ENCODE assay signal across 1 cellular context in genomic region chr18:3605562-3606443, GRCh38.
A peak's percentile ranks its signal among the peaks of the same experiment; 100 is the strongest.
TF ChIP-seq lines count a peak whose summit lies in the region.

No MANE protein-coding gene starts in this region.

TF ChIP-seq in K562, 482 proteins besides CTCF, POLR2A, EP300 and RAD21 (continued from another document and continues in another):
- TF ChIP-seq ATF2 (CRISPR knock-in tag; IDR thresholded peaks at IDR 0.05), result no peak
- TF ChIP-seq, protein P1, sequence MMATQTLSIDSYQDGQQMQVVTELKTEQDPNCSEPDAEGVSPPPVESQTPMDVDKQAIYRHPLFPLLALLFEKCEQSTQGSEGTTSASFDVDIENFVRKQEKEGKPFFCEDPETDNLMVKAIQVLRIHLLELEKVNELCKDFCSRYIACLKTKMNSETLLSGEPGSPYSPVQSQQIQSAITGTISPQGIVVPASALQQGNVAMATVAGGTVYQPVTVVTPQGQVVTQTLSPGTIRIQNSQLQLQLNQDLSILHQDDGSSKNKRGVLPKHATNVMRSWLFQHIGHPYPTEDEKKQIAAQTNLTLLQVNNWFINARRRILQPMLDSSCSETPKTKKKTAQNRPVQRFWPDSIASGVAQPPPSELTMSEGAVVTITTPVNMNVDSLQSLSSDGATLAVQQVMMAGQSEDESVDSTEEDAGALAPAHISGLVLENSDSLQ (IDR thresholded peaks at IDR 0.05), result no peak
- TF ChIP-seq TEAD2 (tag; IDR thresholded peaks at IDR 0.05), result 0 out of 2 replicates have a peak, but pooled peaks have one; percentile 2
- TF ChIP-seq ZNF239 (CRISPR knock-in tag; IDR thresholded peaks at IDR 0.05), result no peak
- TF ChIP-seq ID3 (CRISPR knock-in tag; IDR thresholded peaks at IDR 0.05), result no peak
- TF ChIP-seq ID3 (tag; IDR thresholded peaks at IDR 0.05), result peak; percentile 83
- 0 out of 2 replicates have a peak, but pooled peaks have one; percentile 48 for TF ChIP-seq HDAC8 (tag; IDR thresholded peaks at IDR 0.05)
- peak; percentile 23; the same call in 1 of the 2 replicates for TF ChIP-seq KLF13 (tag; IDR thresholded peaks at IDR 0.05; ENCODE audit: borderline replicate concordance, low read depth)
- TF ChIP-seq SMARCB1 (IDR thresholded peaks at IDR 0.05; ENCODE audit: insufficient read length, low read depth), result peak; percentile 47
- TF ChIP-seq TOE1 (IDR thresholded peaks at IDR 0.05; ENCODE audit: borderline replicate concordance), result no peak
- TF ChIP-seq TOE1 (CRISPR knock-in tag; IDR thresholded peaks at IDR 0.05; ENCODE audit: borderline replicate concordance, low read depth), result no peak
- TF ChIP-seq FOXJ3 (CRISPR knock-in tag; IDR thresholded peaks at IDR 0.05), result no peak
- TF ChIP-seq EGR1 (conservative IDR thresholded peaks at IDR 0.05), result no peak
- TF ChIP-seq, protein P2, sequence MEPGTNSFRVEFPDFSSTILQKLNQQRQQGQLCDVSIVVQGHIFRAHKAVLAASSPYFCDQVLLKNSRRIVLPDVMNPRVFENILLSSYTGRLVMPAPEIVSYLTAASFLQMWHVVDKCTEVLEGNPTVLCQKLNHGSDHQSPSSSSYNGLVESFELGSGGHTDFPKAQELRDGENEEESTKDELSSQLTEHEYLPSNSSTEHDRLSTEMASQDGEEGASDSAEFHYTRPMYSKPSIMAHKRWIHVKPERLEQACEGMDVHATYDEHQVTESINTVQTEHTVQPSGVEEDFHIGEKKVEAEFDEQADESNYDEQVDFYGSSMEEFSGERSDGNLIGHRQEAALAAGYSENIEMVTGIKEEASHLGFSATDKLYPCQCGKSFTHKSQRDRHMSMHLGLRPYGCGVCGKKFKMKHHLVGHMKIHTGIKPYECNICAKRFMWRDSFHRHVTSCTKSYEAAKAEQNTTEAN (CRISPR knock-in tag; IDR thresholded peaks at IDR 0.05), result peak; percentile 16; the same call in 1 of the 2 replicates
- peak; percentile 32 for TF ChIP-seq TBP (optimal IDR thresholded peaks at IDR 0.05; ENCODE audit: low read depth, low read length)
- peak; percentile 21; the same call in 1 of the 2 replicates for TF ChIP-seq TCFL5 (CRISPR knock-in tag; conservative IDR thresholded peaks at IDR 0.05)
- TF ChIP-seq TBL1XR1 (IDR thresholded peaks at IDR 0.05; ENCODE audit: low read length in 2 of 2), result peak in 1 of 2 experiments; percentile 19; a peak in 1 of 4 replicates
- TF ChIP-seq MAFG (tag; conservative IDR thresholded peaks at IDR 0.05), result no peak
- TF ChIP-seq NCOA6 (IDR thresholded peaks at IDR 0.05), result no peak
- TF ChIP-seq, protein P3, sequence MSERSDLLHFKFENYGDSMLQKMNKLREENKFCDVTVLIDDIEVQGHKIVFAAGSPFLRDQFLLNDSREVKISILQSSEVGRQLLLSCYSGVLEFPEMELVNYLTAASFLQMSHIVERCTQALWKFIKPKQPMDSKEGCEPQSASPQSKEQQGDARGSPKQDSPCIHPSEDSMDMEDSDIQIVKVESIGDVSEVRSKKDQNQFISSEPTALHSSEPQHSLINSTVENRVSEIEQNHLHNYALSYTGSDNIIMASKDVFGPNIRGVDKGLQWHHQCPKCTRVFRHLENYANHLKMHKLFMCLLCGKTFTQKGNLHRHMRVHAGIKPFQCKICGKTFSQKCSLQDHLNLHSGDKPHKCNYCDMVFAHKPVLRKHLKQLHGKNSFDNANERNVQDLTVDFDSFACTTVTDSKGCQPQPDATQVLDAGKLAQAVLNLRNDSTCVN (CRISPR knock-in tag; IDR thresholded peaks at IDR 0.05), result peak; percentile 10; the same call in 1 of the 2 replicates
- TF ChIP-seq, protein P4, sequence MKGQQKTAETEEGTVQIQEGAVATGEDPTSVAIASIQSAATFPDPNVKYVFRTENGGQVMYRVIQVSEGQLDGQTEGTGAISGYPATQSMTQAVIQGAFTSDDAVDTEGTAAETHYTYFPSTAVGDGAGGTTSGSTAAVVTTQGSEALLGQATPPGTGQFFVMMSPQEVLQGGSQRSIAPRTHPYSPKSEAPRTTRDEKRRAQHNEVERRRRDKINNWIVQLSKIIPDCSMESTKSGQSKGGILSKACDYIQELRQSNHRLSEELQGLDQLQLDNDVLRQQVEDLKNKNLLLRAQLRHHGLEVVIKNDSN (CRISPR knock-in tag; IDR thresholded peaks at IDR 0.05), result no peak
- TF ChIP-seq THRB (CRISPR knock-in tag; conservative IDR thresholded peaks at IDR 0.05), result peak; percentile 75; the same call in 1 of the 2 replicates
- no peak for TF ChIP-seq CBFA2T2 (conservative IDR thresholded peaks at IDR 0.05)
- no peak for TF ChIP-seq FOXJ2 (tag; IDR thresholded peaks at IDR 0.05)
- TF ChIP-seq ZNF384 (IDR thresholded peaks at IDR 0.05; ENCODE audit: low read depth, low read length), result peak; percentile 63
- TF ChIP-seq XRCC5 (IDR thresholded peaks at IDR 0.05; ENCODE audit: low read depth, low read length), result no peak
- TF ChIP-seq ZNF23 (CRISPR knock-in tag; IDR thresholded peaks at IDR 0.05), result no peak
- TF ChIP-seq RBFOX2 (IDR thresholded peaks at IDR 0.05; ENCODE audit: low read depth, low read length), result 0 out of 2 replicates have a peak, but pooled peaks have one; percentile 16
- peak; percentile 35; the same call in 1 of the 2 replicates for TF ChIP-seq ZNF134 (CRISPR knock-in tag; conservative IDR thresholded peaks at IDR 0.05)
- TF ChIP-seq MAZ (CRISPR knock-in tag; conservative IDR thresholded peaks at IDR 0.05 in 1 of 2, IDR thresholded peaks at IDR 0.05 in 1 of 2), result peak in 1 of 2 experiments; percentile 55; a peak in 1 of 4 replicates
- TF ChIP-seq KAT8 (IDR thresholded peaks at IDR 0.05; ENCODE audit: low read depth), result no peak
- TF ChIP-seq RFX7 (CRISPR knock-in tag; IDR thresholded peaks at IDR 0.05), result peak; percentile 45; the same call in 1 of the 2 replicates
- TF ChIP-seq, protein P5, sequence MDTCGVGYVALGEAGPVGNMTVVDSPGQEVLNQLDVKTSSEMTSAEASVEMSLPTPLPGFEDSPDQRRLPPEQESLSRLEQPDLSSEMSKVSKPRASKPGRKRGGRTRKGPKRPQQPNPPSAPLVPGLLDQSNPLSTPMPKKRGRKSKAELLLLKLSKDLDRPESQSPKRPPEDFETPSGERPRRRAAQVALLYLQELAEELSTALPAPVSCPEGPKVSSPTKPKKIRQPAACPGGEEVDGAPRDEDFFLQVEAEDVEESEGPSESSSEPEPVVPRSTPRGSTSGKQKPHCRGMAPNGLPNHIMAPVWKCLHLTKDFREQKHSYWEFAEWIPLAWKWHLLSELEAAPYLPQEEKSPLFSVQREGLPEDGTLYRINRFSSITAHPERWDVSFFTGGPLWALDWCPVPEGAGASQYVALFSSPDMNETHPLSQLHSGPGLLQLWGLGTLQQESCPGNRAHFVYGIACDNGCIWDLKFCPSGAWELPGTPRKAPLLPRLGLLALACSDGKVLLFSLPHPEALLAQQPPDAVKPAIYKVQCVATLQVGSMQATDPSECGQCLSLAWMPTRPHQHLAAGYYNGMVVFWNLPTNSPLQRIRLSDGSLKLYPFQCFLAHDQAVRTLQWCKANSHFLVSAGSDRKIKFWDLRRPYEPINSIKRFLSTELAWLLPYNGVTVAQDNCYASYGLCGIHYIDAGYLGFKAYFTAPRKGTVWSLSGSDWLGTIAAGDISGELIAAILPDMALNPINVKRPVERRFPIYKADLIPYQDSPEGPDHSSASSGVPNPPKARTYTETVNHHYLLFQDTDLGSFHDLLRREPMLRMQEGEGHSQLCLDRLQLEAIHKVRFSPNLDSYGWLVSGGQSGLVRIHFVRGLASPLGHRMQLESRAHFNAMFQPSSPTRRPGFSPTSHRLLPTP (IDR thresholded peaks at IDR 0.05; ENCODE audit: borderline replicate concordance, extremely low read depth, insufficient read length), result no peak
- TF ChIP-seq SMAD4 (CRISPR knock-in tag; conservative IDR thresholded peaks at IDR 0.05), result 0 out of 2 replicates have a peak, but pooled peaks have one; percentile 71
- TF ChIP-seq, protein P6, sequence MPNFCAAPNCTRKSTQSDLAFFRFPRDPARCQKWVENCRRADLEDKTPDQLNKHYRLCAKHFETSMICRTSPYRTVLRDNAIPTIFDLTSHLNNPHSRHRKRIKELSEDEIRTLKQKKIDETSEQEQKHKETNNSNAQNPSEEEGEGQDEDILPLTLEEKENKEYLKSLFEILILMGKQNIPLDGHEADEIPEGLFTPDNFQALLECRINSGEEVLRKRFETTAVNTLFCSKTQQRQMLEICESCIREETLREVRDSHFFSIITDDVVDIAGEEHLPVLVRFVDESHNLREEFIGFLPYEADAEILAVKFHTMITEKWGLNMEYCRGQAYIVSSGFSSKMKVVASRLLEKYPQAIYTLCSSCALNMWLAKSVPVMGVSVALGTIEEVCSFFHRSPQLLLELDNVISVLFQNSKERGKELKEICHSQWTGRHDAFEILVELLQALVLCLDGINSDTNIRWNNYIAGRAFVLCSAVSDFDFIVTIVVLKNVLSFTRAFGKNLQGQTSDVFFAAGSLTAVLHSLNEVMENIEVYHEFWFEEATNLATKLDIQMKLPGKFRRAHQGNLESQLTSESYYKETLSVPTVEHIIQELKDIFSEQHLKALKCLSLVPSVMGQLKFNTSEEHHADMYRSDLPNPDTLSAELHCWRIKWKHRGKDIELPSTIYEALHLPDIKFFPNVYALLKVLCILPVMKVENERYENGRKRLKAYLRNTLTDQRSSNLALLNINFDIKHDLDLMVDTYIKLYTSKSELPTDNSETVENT (CRISPR knock-in tag; IDR thresholded peaks at IDR 0.05), result no peak
- TF ChIP-seq MYNN (IDR thresholded peaks at IDR 0.05), result no peak
- TF ChIP-seq MYNN (CRISPR knock-in tag; IDR thresholded peaks at IDR 0.05), result no peak
- no peak for TF ChIP-seq DIDO1 (tag; IDR thresholded peaks at IDR 0.05; ENCODE audit: low read depth)
- TF ChIP-seq SPI1 (IDR thresholded peaks at IDR 0.05; ENCODE audit: borderline replicate concordance, low read depth, low read length), result peak; percentile 19; the same call in 1 of the 2 replicates
- no peak for TF ChIP-seq PYGO2 (tag; IDR thresholded peaks at IDR 0.05)
- TF ChIP-seq, protein P7, sequence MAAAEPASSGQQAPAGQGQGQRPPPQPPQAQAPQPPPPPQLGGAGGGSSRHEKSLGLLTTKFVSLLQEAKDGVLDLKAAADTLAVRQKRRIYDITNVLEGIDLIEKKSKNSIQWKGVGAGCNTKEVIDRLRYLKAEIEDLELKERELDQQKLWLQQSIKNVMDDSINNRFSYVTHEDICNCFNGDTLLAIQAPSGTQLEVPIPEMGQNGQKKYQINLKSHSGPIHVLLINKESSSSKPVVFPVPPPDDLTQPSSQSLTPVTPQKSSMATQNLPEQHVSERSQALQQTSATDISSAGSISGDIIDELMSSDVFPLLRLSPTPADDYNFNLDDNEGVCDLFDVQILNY (CRISPR knock-in tag; IDR thresholded peaks at IDR 0.05), result no peak
- TF ChIP-seq SAFB2 (IDR thresholded peaks at IDR 0.05; ENCODE audit: borderline replicate concordance, low read depth, low read length, severe bottlenecking), result no peak
- TF ChIP-seq ELF1 (tag; IDR thresholded peaks at IDR 0.05), result no peak
- 0 out of 2 replicates have a peak, but pooled peaks have one; percentile 44 for TF ChIP-seq HMBOX1 (IDR thresholded peaks at IDR 0.05)
- TF ChIP-seq OTX1 (CRISPR knock-in tag; IDR thresholded peaks at IDR 0.05), result peak; percentile 61; the same call in 1 of the 2 replicates
- TF ChIP-seq ZNF444 (CRISPR knock-in tag; IDR thresholded peaks at IDR 0.05), result peak; percentile 10; the same call in 1 of the 2 replicates
